24 cellular contexts compared by ENCODE assay signal in genomic region chr2:95380731-95381130, GRCh38.
"Had no signal": no experiment of that assay in that cellular context is flagged by ENCODE, and none has a peak within 500 bp of the region (broad histone marks: within the 10 kb centered on the region; RNA-seq: fewer than 3 reads in every experiment).

No MANE protein-coding gene starts in this region.

- FAIRE-seq: endometrium, islet of Langerhans, keratinocyte had no signal

- H3K27ac ChIP-seq: colonic mucosa, epithelial cell of prostate, esophagus squamous epithelium, gastrocnemius medialis, heart right ventricle, left lung, lower lobe of right lung had no signal

- H3K4me1 Mint-ChIP-seq: endodermal cell had no signal

- H3K9me3 Mint-ChIP-seq: dendritic cell treated with granulocyte-macrophage colony-stimulating factor and Interleukin-4, amounts not matched to agents 40 ng/mL and 50 ng/mL, for 4 days; effector memory CD8-positive, alpha-beta T cell; endodermal cell had no signal

- DNase-seq: colonic mucosa; cortex of kidney; effector CD8-positive, alpha-beta T cell; effector memory CD8-positive, alpha-beta T cell; erythroblast; esophagus squamous epithelium; foreskin fibroblast; foreskin melanocyte; gastrocnemius medialis; glutamatergic neuron; heart right ventricle; hippocampal formation; left cardiac atrium; left lung; left ventricle myocardium superior; lower lobe of right lung; mesenchymal stem cell; midbrain had no signal

- H3K27me3 Mint-ChIP-seq: dendritic cell treated with granulocyte-macrophage colony-stimulating factor and Interleukin-4, amounts not matched to agents 40 ng/mL and 50 ng/mL, for 4 days had no signal

- H3K27ac Mint-ChIP-seq: dendritic cell treated with granulocyte-macrophage colony-stimulating factor and Interleukin-4, amounts not matched to agents 40 ng/mL and 50 ng/mL, for 4 days; effector memory CD8-positive, alpha-beta T cell; endodermal cell had no signal

- H3K27me3 ChIP-seq: colonic mucosa, esophagus squamous epithelium had no signal

- H3K36me3 ChIP-seq: colonic mucosa, gastrocnemius medialis, left lung, lower lobe of right lung had no signal

- H3K4me1 ChIP-seq: colonic mucosa, gastrocnemius medialis, left lung, lower lobe of right lung had no signal

- H3K4me3 Mint-ChIP-seq: dendritic cell treated with granulocyte-macrophage colony-stimulating factor and Interleukin-4, amounts not matched to agents 40 ng/mL and 50 ng/mL, for 4 days; effector memory CD8-positive, alpha-beta T cell; endodermal cell had no signal

- H3K9me3 ChIP-seq: colonic mucosa, esophagus squamous epithelium, gastrocnemius medialis, heart right ventricle, left lung, lower lobe of right lung had no signal

- H3K4me3 ChIP-seq: colonic mucosa, esophagus squamous epithelium, gastrocnemius medialis, heart right ventricle, left lung, lower lobe of right lung had no signal
